Comparison of ENCODE assay signal across 11 cellular contexts in genomic region chr9:94178927-94179326, GRCh38.
DNase-seq lines count a peak whose midpoint lies in the region; ATAC-seq and TF ChIP-seq lines count a peak whose summit lies in the region.
"Had no signal": no experiment of that assay in that cellular context is flagged by ENCODE, and none has a peak within 500 bp of the region (broad histone marks: within the 10 kb centered on the region; RNA-seq: fewer than 3 reads in every experiment).

No MANE protein-coding gene starts in this region.

- intact Hi-C loops in CD4-positive, alpha-beta memory T cell (cut with micrococcal nuclease), result no loop called here
- intact Hi-C loops in breast epithelium (cut with DNase I; ENCODE audit: low total_unique reads), result no loop called here

- H2AFZ ChIP-seq in smooth muscle cell (ENCODE audit: low read depth), result no peak overlapping the region

- POLR2A ChIA-PET in CD4-positive, alpha-beta memory T cell (lab: Charles Lee; ENCODE audit: partially characterized antibody), result no interaction called here

- no peaks in the 10 kb centered on the region for H3K9me3 ChIP-seq in CD4-positive, alpha-beta memory T cell (ENCODE audit: control insufficient read depth in 1 of 2, low read length in 2 of 2)
- H3K9me3 ChIP-seq in T-helper 17 cell (ENCODE audit: control insufficient read depth, low read length, poor library complexity, severe bottlenecking) (no peaks in the 10 kb centered on the region), breast epithelium (no peaks in the 10 kb centered on the region), smooth muscle cell (replicated peaks; ENCODE audit: low read depth) (no peaks in the 10 kb centered on the region)
- H3K9me3 ChIP-seq: BLaER1 treated with 17β-estradiol and CSF1 and Interleukin-3, amounts not matched to agents 10 nM and 100 nM had no signal

- peaks cover 32 to 64% (median 56%) of the 10 kb centered on the region in 4 donors for H3K4me1 Mint-ChIP-seq in CD4-positive, alpha-beta memory T cell
- H3K4me1 Mint-ChIP-seq in T-helper 17 cell, result peaks cover 48% of the 10 kb centered on the region

- TF ChIP-seq CTCF in breast epithelium (IDR thresholded peaks at IDR 0.05) (no peak), smooth muscle cell (IDR thresholded peaks at IDR 0.05; ENCODE audit: borderline replicate concordance, insufficient read depth, poor library complexity, severe bottlenecking) (no peak)

- peaks cover 99% of the 10 kb centered on the region for H4K20me1 ChIP-seq in smooth muscle cell (ENCODE audit: low read depth)

- 98% methylated on average over 2 of the region's 2 CpGs for WGBS in smooth muscle cell (ENCODE audit: low lambda C conversion rate)

- peaks cover 32 to 55% of the 10 kb centered on the region in 2 donors for H3K36me3 Mint-ChIP-seq in CD4-positive, alpha-beta memory T cell
- no peaks in the 10 kb centered on the region for H3K36me3 Mint-ChIP-seq in T-helper 17 cell (ENCODE audit: low read depth)

- no peak overlapping the region for H3K4me3 Mint-ChIP-seq in CD4-positive, alpha-beta memory T cell
- no peak overlapping the region for H3K4me3 Mint-ChIP-seq in T-helper 17 cell

- no peak overlapping the region for H3K9ac ChIP-seq in smooth muscle cell (ENCODE audit: low read depth)

- DNase-seq in CD4-positive, alpha-beta memory T cell, result no peak
- DNase-seq in T-helper 17 cell, result no peak
- no peak for DNase-seq in NCI-H748 (lab: John Stamatoyannopoulos, UW; ENCODE audit: unreplicated experiment)
- DNase-seq in breast epithelium (ENCODE audit: low spot score in 2 of 2), result no peak
- no peak for DNase-seq in smooth muscle cell (lab: John Stamatoyannopoulos, UW; ENCODE audit: unreplicated experiment)
- DNase-seq in NCI-H2081 treated with DMSO at 0.1 percent for 48 hours (lab: John Stamatoyannopoulos, UW), result no peak
- DNase-seq: NCI-H524 treated with DMSO at 0.1 percent for 48 hours had no signal

- H3K27me3 ChIP-seq in CD4-positive, alpha-beta memory T cell (ENCODE audit: insufficient read depth, low read length), result no peaks in the 10 kb centered on the region
- H3K27me3 ChIP-seq in breast epithelium (no peaks in the 10 kb centered on the region), smooth muscle cell (ENCODE audit: low read depth) (no peaks in the 10 kb centered on the region)
- H3K27me3 ChIP-seq: BLaER1 treated with 17β-estradiol and CSF1 and Interleukin-3, amounts not matched to agents 10 nM and 100 nM had no signal

- H3F3A ChIP-seq in smooth muscle cell (ENCODE audit: low read depth), result peaks cover 24% of the 10 kb centered on the region

- no peaks in the 10 kb centered on the region for H3K27me3 Mint-ChIP-seq in CD4-positive, alpha-beta memory T cell
- H3K27me3 Mint-ChIP-seq in T-helper 17 cell, result no peaks in the 10 kb centered on the region

- H3K4me2 ChIP-seq in smooth muscle cell, result no peak overlapping the region
- H3K4me2 ChIP-seq: BLaER1 treated with 17β-estradiol and CSF1 and Interleukin-3, amounts not matched to agents 10 nM and 100 nM had no signal

- H3K4me3 ChIP-seq in CD4-positive, alpha-beta memory T cell (ENCODE audit: low read length in 2 of 2), result no peak overlapping the region
- H3K4me3 ChIP-seq in breast epithelium (no peak overlapping the region), smooth muscle cell (no peak overlapping the region)
- H3K4me3 ChIP-seq: BLaER1 treated with 17β-estradiol and CSF1 and Interleukin-3, amounts not matched to agents 10 nM and 100 nM had no signal

- CTCF ChIA-PET in CD4-positive, alpha-beta memory T cell (lab: Charles Lee; ENCODE audit: partially characterized antibody), result no interaction called here

- no peaks in the 10 kb centered on the region for H3K9me3 Mint-ChIP-seq in CD4-positive, alpha-beta memory T cell

- no peaks in the 10 kb centered on the region for H3K36me3 ChIP-seq in CD4-positive, alpha-beta memory T cell (ENCODE audit: insufficient read depth, low read length)
- H3K36me3 ChIP-seq in breast epithelium (no peaks in the 10 kb centered on the region), smooth muscle cell (ENCODE audit: low read depth) (peaks cover 7% of the 10 kb centered on the region)

- H3K27ac Mint-ChIP-seq in CD4-positive, alpha-beta memory T cell, result peak overlapping the region; percentile 7 to 66 (median 47)
- peak overlapping the region; percentile 80 for H3K27ac Mint-ChIP-seq in T-helper 17 cell

- TF ChIP-seq POLR2A in breast epithelium (IDR thresholded peaks at IDR 0.05), result no peak

- H3K79me2 ChIP-seq in smooth muscle cell (ENCODE audit: low read depth), result peaks cover 64% of the 10 kb centered on the region

- no peak overlapping the region for H3K27ac ChIP-seq in CD4-positive, alpha-beta memory T cell (ENCODE audit: low read depth, low read length)
- no peak overlapping the region for H3K27ac ChIP-seq in breast epithelium
- H3K27ac ChIP-seq in smooth muscle cell (ENCODE audit: low read depth), result no peak overlapping the region
- H3K27ac ChIP-seq: BLaER1 treated with 17β-estradiol and CSF1 and Interleukin-3, amounts not matched to agents 10 nM and 100 nM; epithelial cell of prostate had no signal

- ATAC-seq in GM18909 (IDR thresholded peaks at IDR 0.05; ENCODE audit: poor library complexity, unreplicated experiment), result peak; percentile 62
- ATAC-seq in HG02840 (IDR thresholded peaks at IDR 0.05; ENCODE audit: low FRiP score, unreplicated experiment), result peak; percentile 69
- no peak for ATAC-seq in T-helper 17 cell

- H3K4me1 ChIP-seq in CD4-positive, alpha-beta memory T cell (ENCODE audit: insufficient read depth, low read length), result peaks cover 48% of the 10 kb centered on the region
- H3K4me1 ChIP-seq in breast epithelium (peaks cover 0 to 6% of the 10 kb centered on the region in 2 donors), smooth muscle cell (ENCODE audit: low read depth) (peaks cover 8% of the 10 kb centered on the region)
